ENCODE assay signal across 2 cellular contexts in genomic region chr9:128384801-128385492, GRCh38.
A peak's percentile ranks its signal among the peaks of the same experiment; 100 is the strongest.
TF ChIP-seq lines count a peak whose summit lies in the region.

No MANE protein-coding gene starts in this region.

TF ChIP-seq in GM23338, 12 proteins besides CTCF, POLR2A, EP300 and RAD21:
- no peak for TF ChIP-seq NANOG (IDR thresholded peaks at IDR 0.05; ENCODE audit: borderline replicate concordance)
- no peak for TF ChIP-seq ETS1 (IDR thresholded peaks at IDR 0.05)
- TF ChIP-seq REST (IDR thresholded peaks at IDR 0.05; ENCODE audit: unreplicated experiment) = no peak
- TF ChIP-seq CREB1 (CRISPR knock-in tag; IDR thresholded peaks at IDR 0.05; ENCODE audit: low read depth) = no peak
- TF ChIP-seq ZNF114 (CRISPR knock-in tag; IDR thresholded peaks at IDR 0.05) = no peak
- TF ChIP-seq EZH2phosphoT487 (IDR thresholded peaks at IDR 0.05; ENCODE audit: unreplicated experiment) = no peak
- no peak for TF ChIP-seq EZH2 (IDR thresholded peaks at IDR 0.05; ENCODE audit: low read depth, unreplicated experiment)
- TF ChIP-seq ZNF331 (CRISPR knock-in tag; IDR thresholded peaks at IDR 0.05; ENCODE audit: low read depth) = no peak

TF ChIP-seq in K562, 482 proteins besides CTCF, POLR2A, EP300 and RAD21:
- TF ChIP-seq YY1 (IDR thresholded peaks at IDR 0.05; ENCODE audit: borderline replicate concordance in 1 of 3, control insufficient read depth in 1 of 3, extremely low read depth in 1 of 3, insufficient read depth in 3 of 3, insufficient read length in 1 of 3, insufficient replicate concordance in 2 of 3, low read depth in 1 of 3, low read length in 2 of 3) = no peak
- TF ChIP-seq PRDM10 (IDR thresholded peaks at IDR 0.05; ENCODE audit: partially characterized antibody) = peak; percentile 62
- TF ChIP-seq GTF2A2 (tag; IDR thresholded peaks at IDR 0.05) = no peak
- no peak for TF ChIP-seq ZNF830 (CRISPR knock-in tag; IDR thresholded peaks at IDR 0.05)
